Comparison of ENCODE assay signal across 16 cellular contexts in the genomic region with DNA sequence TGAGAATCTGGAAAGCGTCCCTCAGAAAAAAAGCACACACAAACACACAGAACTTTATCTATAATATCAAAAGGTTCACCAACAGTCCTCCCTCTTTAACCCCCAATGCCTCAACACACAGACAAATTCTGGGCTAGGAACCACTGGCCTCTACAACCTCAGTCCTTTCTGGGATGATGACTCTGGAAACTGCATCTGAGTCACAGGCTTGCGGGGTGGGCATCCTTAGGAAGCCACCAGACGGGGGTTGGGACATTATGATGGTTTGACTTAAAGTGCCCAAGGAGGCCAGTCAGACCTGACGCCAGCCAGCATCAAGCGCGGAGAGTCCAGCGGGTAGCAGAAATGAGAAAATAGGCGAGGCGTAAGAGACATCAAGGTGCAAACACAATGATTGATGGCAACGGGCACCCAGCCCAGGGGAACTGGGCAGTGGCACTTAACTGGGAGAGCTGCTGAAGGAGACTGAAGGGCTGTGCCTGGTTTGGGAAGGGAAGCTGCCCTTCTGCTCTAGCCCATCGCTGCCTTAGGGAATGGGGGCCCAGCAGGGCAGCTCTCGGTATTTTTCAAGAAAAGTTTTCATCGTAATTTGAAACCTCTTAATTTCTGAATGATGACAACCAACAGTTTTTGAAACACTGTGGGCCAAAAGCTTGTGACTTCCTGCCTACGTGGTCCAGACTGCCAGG. TPM values are rescaled to one million over a fixed set of nuclear protein-coding genes. Genes with fewer than 3 reads are reported as not detected.
DNase-seq lines count a peak whose midpoint lies in the region; ATAC-seq and TF ChIP-seq lines count a peak whose summit lies in the region.
"Had no signal": no experiment of that assay in that cellular context is flagged by ENCODE, and none has a peak within 500 bp of the region (broad histone marks: within the 10 kb centered on the region; RNA-seq: fewer than 3 reads in every experiment).

No MANE protein-coding gene starts in this region.

- H3K9me3 ChIP-seq in fibroblast of lung (ENCODE audit: control insufficient read depth, insufficient read depth, low read depth, low read length) (no peaks in the 10 kb centered on the region), osteoblast (ENCODE audit: low read depth, low read length) (no peaks in the 10 kb centered on the region)
- H3K9me3 ChIP-seq: stomach had no signal

- H3K36me3 Mint-ChIP-seq in T-helper 2 cell treated with Interferon-gamma antibody and Interleukin-4, amounts not matched to agents 5 μg/mL and 100 μg/mL, for 36 hours (ENCODE audit: low read depth): no peaks in the 10 kb centered on the region

- no peak overlapping the region for H3K27ac Mint-ChIP-seq in T-helper 2 cell treated with Interferon-gamma antibody and Interleukin-4, amounts not matched to agents 5 μg/mL and 100 μg/mL, for 36 hours
- H3K27ac Mint-ChIP-seq: activated T-helper 1 cell treated with anti-CD3 and anti-CD28 coated beads, Interleukin-12 subunit alpha, Interleukin-12 subunit beta, Interleukin-2, Interleukin-4 antibody, amounts not matched to agents 30 ng/mL and 10 ng/mL and 1 ng/mL, durations not matched to agents 14 hours and 24 hours and 36 hours had no signal

- no peak overlapping the region for H3K4me3 Mint-ChIP-seq in T-helper 2 cell treated with Interferon-gamma antibody and Interleukin-4, amounts not matched to agents 5 μg/mL and 100 μg/mL, for 36 hours
- H3K4me3 Mint-ChIP-seq: activated T-helper 1 cell treated with anti-CD3 and anti-CD28 coated beads, Interleukin-12 subunit alpha, Interleukin-12 subunit beta, Interleukin-2, Interleukin-4 antibody, amounts not matched to agents 30 ng/mL and 10 ng/mL and 1 ng/mL, durations not matched to agents 14 hours and 24 hours and 36 hours; central memory CD8-positive, alpha-beta T cell had no signal

- no peaks in the 10 kb centered on the region for H3K27me3 ChIP-seq in fibroblast of lung (ENCODE audit: control insufficient read depth, insufficient read depth, low read length)
- H3K27me3 ChIP-seq in osteoblast (ENCODE audit: insufficient read depth, low read length): no peaks in the 10 kb centered on the region
- H3K27me3 ChIP-seq: stomach had no signal

- H3K9me3 Mint-ChIP-seq in T-helper 2 cell treated with Interferon-gamma antibody and Interleukin-4, amounts not matched to agents 5 μg/mL and 100 μg/mL, for 36 hours: no peaks in the 10 kb centered on the region
- H3K9me3 Mint-ChIP-seq: activated T-helper 1 cell treated with anti-CD3 and anti-CD28 coated beads, Interleukin-12 subunit alpha, Interleukin-12 subunit beta, Interleukin-2, Interleukin-4 antibody, amounts not matched to agents 30 ng/mL and 10 ng/mL and 1 ng/mL, durations not matched to agents 14 hours and 24 hours and 36 hours; central memory CD8-positive, alpha-beta T cell had no signal

- no peaks in the 10 kb centered on the region for H3K27me3 Mint-ChIP-seq in T-helper 2 cell treated with Interferon-gamma antibody and Interleukin-4, amounts not matched to agents 5 μg/mL and 100 μg/mL, for 36 hours (ENCODE audit: low read depth)

- no peak for ATAC-seq in esophagus mucosa

- peak overlapping the region; percentile 29 for H3K27ac ChIP-seq in fibroblast of lung (ENCODE audit: insufficient read depth, low read length)
- H3K27ac ChIP-seq in osteoblast (ENCODE audit: low read depth, low read length): peak overlapping the region; percentile 11
- H3K27ac ChIP-seq: PC-9, stomach had no signal

- H2AFZ ChIP-seq in fibroblast of lung (ENCODE audit: low read length): no peak overlapping the region
- H2AFZ ChIP-seq in osteoblast (ENCODE audit: low read length): peak overlapping the region; percentile 37
- H2AFZ ChIP-seq: PC-9 had no signal

- no peaks in the 10 kb centered on the region for H4K20me1 ChIP-seq in fibroblast of lung (ENCODE audit: control insufficient read depth, extremely low read depth, insufficient read depth, low read length)
- peaks cover 8% of the 10 kb centered on the region for H4K20me1 ChIP-seq in osteoblast (ENCODE audit: insufficient read depth, low read length)

- H3K4me1 Mint-ChIP-seq in T-helper 2 cell treated with Interferon-gamma antibody and Interleukin-4, amounts not matched to agents 5 μg/mL and 100 μg/mL, for 36 hours (ENCODE audit: low read depth): peaks cover 7% of the 10 kb centered on the region

- H3K79me2 ChIP-seq in fibroblast of lung (ENCODE audit: control insufficient read depth, insufficient read depth, low read length): peaks cover 39% of the 10 kb centered on the region
- H3K79me2 ChIP-seq in osteoblast (ENCODE audit: insufficient read depth, low read length): peaks cover 50% of the 10 kb centered on the region

- H3K4me1 ChIP-seq in fibroblast of lung (ENCODE audit: control insufficient read depth, extremely low read depth, insufficient read depth, low read length) (peaks cover 8% of the 10 kb centered on the region), osteoblast (ENCODE audit: insufficient read depth, low read length) (peaks cover 13% of the 10 kb centered on the region)

- no peak overlapping the region for H3K9ac ChIP-seq in fibroblast of lung (ENCODE audit: insufficient read depth, low read length)

- peak; percentile 60 for DNase-seq in EH (ENCODE audit: low read depth)
- peak; percentile 81 for DNase-seq in M059J (ENCODE audit: low read depth)
- peak; percentile 43 to 49 for DNase-seq in fibroblast of lung (ENCODE audit: low read depth in 2 of 2)
- DNase-seq in osteoblast (ENCODE audit: insufficient read length, low spot score, missing footprints): no peak
- no peak for DNase-seq in NCI-H2081 (lab: John Stamatoyannopoulos, UW)
- DNase-seq in activated effector memory CD4-positive, alpha-beta T cell treated with anti-CD3 and anti-CD28 coated beads, Interleukin-2, amount 50 U/mL, for 16 hours: no peak
- no peak for DNase-seq in T-helper 2 cell treated with Interferon-gamma antibody and Interleukin-4, amounts not matched to agents 5 μg/mL and 100 μg/mL, for 36 hours (ENCODE audit: low spot score)
- DNase-seq: activated CD4-positive, CD25-positive, alpha-beta regulatory T cell treated with anti-CD3 and anti-CD28 coated beads, Interleukin-2, amount 50 U/mL, for 72 hours; effector memory CD4-positive, alpha-beta T cell; NCI-H146; NCI-H774; PC-9; stomach had no signal

- TF ChIP-seq CTCF in fibroblast of lung (conservative IDR thresholded peaks at IDR 0.05 in 1 of 2, IDR thresholded peaks at IDR 0.05 in 1 of 2; ENCODE audit: low read depth in 1 of 2, low read length in 2 of 2) (no peak), osteoblast (IDR thresholded peaks at IDR 0.05; ENCODE audit: extremely low read depth, low read depth, low read length) (no peak)

- H3K4me3 ChIP-seq in fibroblast of lung (replicated peaks in 1 of 4; ENCODE audit: control extremely low read depth in 1 of 4, insufficient read depth in 1 of 4, low read depth in 3 of 4, low read length in 4 of 4): no peak overlapping the region
- no peak overlapping the region for H3K4me3 ChIP-seq in osteoblast (ENCODE audit: insufficient read depth, low read length)
- H3K4me3 ChIP-seq: PC-9, stomach had no signal

- H3K4me2 ChIP-seq in fibroblast of lung (ENCODE audit: extremely low read depth, insufficient read depth, low read length): peak overlapping the region; percentile 37
- peak overlapping the region; percentile 61 for H3K4me2 ChIP-seq in osteoblast (ENCODE audit: insufficient read depth, low read length)
- H3K4me2 ChIP-seq: PC-9 had no signal

- H3K36me3 ChIP-seq in fibroblast of lung (ENCODE audit: control insufficient read depth, insufficient read depth, low read length) (peaks cover 4% of the 10 kb centered on the region), osteoblast (ENCODE audit: insufficient read depth, low read length) (no peaks in the 10 kb centered on the region)
- H3K36me3 ChIP-seq: stomach had no signal

RNA-seq across cellular contexts. Expression of a gene that starts 20.7 kb away (rescaled TPM):
- total RNA-seq in M059J (2014; rRNA removed; shearing (Covaris generic)): 3.6 and 6.9 TPM in 2 replicates
- total RNA-seq in fibroblast of lung: 4.5 and 4.9 TPM in 2 replicates
- 6.0 and 13.0 TPM in 2 replicates for polyA plus RNA-seq in fibroblast of lung
- polyA plus RNA-seq in fibroblast of lung (2012): 8.7 and 16.5 TPM in 2 replicates
- 33.3 and 95.6 TPM in 2 replicates for polyA minus RNA-seq in fibroblast of lung (ENCODE audit: low replicate concordance)
- 5.4 and 5.9 TPM in 2 replicates for total RNA-seq in osteoblast
- total RNA-seq in esophagus mucosa: 2.6 TPM

Comparison
In these comparisons a context has a peak if more than half of its experiments do, and no peak if none do; other contexts are left out.
1. DNase-seq: peak in EH (single experiment), M059J (single experiment) and fibroblast of lung (2 of 2); none in osteoblast (single experiment), NCI-H2081 (0 of 2), activated effector memory CD4-positive, alpha-beta T cell treated with anti-CD3 and anti-CD28 coated beads, Interleukin-2, amount 50 U/mL, for 16 hours (single experiment) and T-helper 2 cell treated with Interferon-gamma antibody and Interleukin-4, amounts not matched to agents 5 μg/mL and 100 μg/mL, for 36 hours (single experiment).